19 cellular contexts compared by ENCODE assay signal in genomic region chr12:116529686-116530085, GRCh38. TPM values are rescaled to one million over a fixed set of nuclear protein-coding genes. Genes with fewer than 3 reads are reported as not detected.
"Had no signal": no experiment of that assay in that cellular context is flagged by ENCODE, and none has a peak within 500 bp of the region (broad histone marks: within the 10 kb centered on the region; RNA-seq: fewer than 3 reads in every experiment).

No MANE protein-coding gene starts in this region.

- H3K9ac ChIP-seq: parathyroid adenoma had no signal

- H3K27ac Mint-ChIP-seq: natural killer cell had no signal

- H3K4me3 Mint-ChIP-seq: activated naive CD4-positive, alpha-beta T cell treated with anti-CD3 and anti-CD28 coated beads, Interleukin-2, amount 10 ng/mL, durations not matched to agents 7 days and 5 days; activated T-cell treated with anti-CD3 and anti-CD28 coated beads, Interleukin-2, amount 50 U/mL, for 4 hours; natural killer cell had no signal

- H3K9me3 ChIP-seq: ascending aorta, breast epithelium, lower lobe of right lung, right lobe of liver, thyroid gland had no signal

- H3K9me3 Mint-ChIP-seq: activated T-cell treated with anti-CD3 and anti-CD28 coated beads, Interleukin-2, amount 50 U/mL, for 4 hours; natural killer cell had no signal

- H3K27me3 ChIP-seq: ascending aorta, breast epithelium, right lobe of liver, thyroid gland had no signal

- H3K36me3 Mint-ChIP-seq: activated naive CD4-positive, alpha-beta T cell treated with anti-CD3 and anti-CD28 coated beads, Interleukin-2, amount 10 ng/mL, durations not matched to agents 7 days and 5 days; natural killer cell had no signal

- H3K4me3 ChIP-seq: ascending aorta, breast epithelium, lower lobe of right lung, right lobe of liver, smooth muscle cell, thyroid gland had no signal

- DNase-seq: activated CD4-positive, alpha-beta T cell treated with anti-CD3 and anti-CD28 coated beads, Interleukin-2, amount 50 U/mL, for 1 hour; activated CD4-positive, CD25-positive, alpha-beta regulatory T cell treated with anti-CD3 and anti-CD28 coated beads, Interleukin-2, amount 50 U/mL, for 72 hours; activated CD8-positive, alpha-beta memory T cell treated with anti-CD3 and anti-CD28 coated beads, Interleukin-2, amount 50 U/mL, for 4 hours; activated naive CD4-positive, alpha-beta T cell treated with anti-CD3 and anti-CD28 coated beads, Interleukin-2, amount 10 ng/mL, durations not matched to agents 7 days and 5 days; activated T-cell treated with anti-CD3 and anti-CD28 coated beads, Interleukin-2, amount 50 U/mL, for 4 hours; cerebellar nuclear complex; cortex of kidney; erythroblast; hippocampal formation; lower lobe of right lung; natural killer cell; right lobe of liver; stimulated activated naive CD4-positive, alpha-beta T cell; T-helper 1 cell; thyroid gland had no signal

- H3K27ac ChIP-seq: lower lobe of right lung, parathyroid adenoma, right lobe of liver, thyroid gland had no signal

- H3K36me3 ChIP-seq: ascending aorta, breast epithelium, lower lobe of right lung, right lobe of liver, thyroid gland had no signal

- H3K4me2 ChIP-seq: smooth muscle cell had no signal

- H2AFZ ChIP-seq: parathyroid adenoma had no signal

RNA-seq across cellular contexts. Expression of gene MAP1LC3B2, which starts 29.5 kb away (rescaled TPM):
- total RNA-seq: ascending aorta had no signal
